Comparison of ENCODE assay signal across 20 cellular contexts in the genomic region with DNA sequence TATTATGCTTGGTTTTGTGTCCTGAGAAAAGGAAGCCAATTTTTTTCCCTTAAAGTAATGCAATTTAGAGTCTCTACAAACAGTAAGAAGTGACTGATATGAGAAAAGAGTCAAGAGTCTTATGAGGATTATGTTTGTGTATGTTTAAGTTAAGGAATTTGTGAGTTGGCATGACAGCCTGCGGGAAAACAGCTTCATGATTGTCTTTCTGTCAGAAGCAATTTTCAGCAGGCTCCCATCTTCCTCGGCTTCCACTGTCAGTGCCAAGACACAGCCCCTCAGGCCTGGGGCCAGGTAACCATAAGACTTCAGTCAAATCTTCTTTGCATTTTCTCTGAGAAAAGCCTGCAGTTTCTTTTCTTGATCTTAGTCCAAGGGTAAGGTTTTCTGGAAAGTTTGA. TPM values are rescaled to one million over a fixed set of nuclear protein-coding genes. Genes with fewer than 3 reads are reported as not detected.
DNase-seq lines count a peak whose midpoint lies in the region; ATAC-seq and TF ChIP-seq lines count a peak whose summit lies in the region.
"Had no signal": no experiment of that assay in that cellular context is flagged by ENCODE, and none has a peak within 500 bp of the region (broad histone marks: within the 10 kb centered on the region; RNA-seq: fewer than 3 reads in every experiment).

No MANE protein-coding gene starts in this region.

- no peak for TF ChIP-seq EP300 in stomach (IDR thresholded peaks at IDR 0.05)

- no peaks in the 10 kb centered on the region for H3K36me3 ChIP-seq in stomach

- H3K4me3 ChIP-seq in retinal pigment epithelial cell (ENCODE audit: low read length) (no peak overlapping the region), stomach (no peak overlapping the region)
- H3K4me3 ChIP-seq: PC-9, SK-N-MC had no signal

- no peak for TF ChIP-seq CTCF in retinal pigment epithelial cell (conservative IDR thresholded peaks at IDR 0.05; ENCODE audit: low read depth, low read length)
- TF ChIP-seq CTCF in stomach (IDR thresholded peaks at IDR 0.05) = no peak

- no peak for TF ChIP-seq POLR2A in stomach (IDR thresholded peaks at IDR 0.05)

- DNase-seq in EH (ENCODE audit: low read depth) (peak; percentile 4), amniotic epithelial cell (ENCODE audit: low read depth) (peak; percentile 59), iris pigment epithelial cell (ENCODE audit: low read depth) (peak; percentile 69), retinal pigment epithelial cell (ENCODE audit: low read depth) (peak; percentile 35), activated T-cell treated with anti-CD3 and anti-CD28 coated beads for 4 hours (no peak), stomach (no peak)
- DNase-seq: 8988T, ACHN, Calu3, DMS79 treated with DMSO at 0.1 percent for 48 hours, Karpas-422, MV-4-11, NCI-H1105, NCI-H2029 treated with DMSO at 0.1 percent for 48 hours, NCI-H446 treated with DMSO at 0.1 percent for 48 hours, NCI-H526, PC-9, SHP77 treated with DMSO at 0.1 percent for 48 hours had no signal

- no peak for ATAC-seq in GM21423 (IDR thresholded peaks at IDR 0.05; ENCODE audit: unreplicated experiment)

- 50 to 77% (median 73%) methylated on average over 2 of the region's 2 CpGs for WGBS in stomach, 5 donors

- H3K4me1 ChIP-seq in stomach = peaks cover 0 to 48% (median 7%) of the 10 kb centered on the region in 4 donors

- H3K27ac ChIP-seq in stomach = peak overlapping the region in 1 of 5 donors; percentile 6
- H3K27ac ChIP-seq: PC-9, SK-N-MC had no signal

- no peaks in the 10 kb centered on the region for H3K9me3 ChIP-seq in stomach

- H3K27me3 ChIP-seq in stomach = no peaks in the 10 kb centered on the region

- intact Hi-C loops in stomach (cut with DNase I; ENCODE audit: low total_unique reads) = no loop called here

RNA-seq across cellular contexts. Expression of gene SELENOP, which starts 17.0 kb away (rescaled TPM):
- 100 to 1,000 TPM; 193 to 484 (median 395) TPM for total RNA-seq in stomach
- polyA plus RNA-seq in stomach = 100 to 1,000 TPM in 2 of 3 donors, 10 to 100 TPM in 1; 83.5 to 236 (median 166) TPM

Comparison
In these comparisons a context has a peak if more than half of its experiments do, and no peak if none do; other contexts are left out.
1. DNase-seq: peak in EH (single experiment), amniotic epithelial cell (single experiment), iris pigment epithelial cell (single experiment) and retinal pigment epithelial cell (single experiment); none in activated T-cell treated with anti-CD3 and anti-CD28 coated beads for 4 hours (single experiment) and stomach (single experiment).